Comparison of ENCODE assay signal across 25 cellular contexts in the genomic region with DNA sequence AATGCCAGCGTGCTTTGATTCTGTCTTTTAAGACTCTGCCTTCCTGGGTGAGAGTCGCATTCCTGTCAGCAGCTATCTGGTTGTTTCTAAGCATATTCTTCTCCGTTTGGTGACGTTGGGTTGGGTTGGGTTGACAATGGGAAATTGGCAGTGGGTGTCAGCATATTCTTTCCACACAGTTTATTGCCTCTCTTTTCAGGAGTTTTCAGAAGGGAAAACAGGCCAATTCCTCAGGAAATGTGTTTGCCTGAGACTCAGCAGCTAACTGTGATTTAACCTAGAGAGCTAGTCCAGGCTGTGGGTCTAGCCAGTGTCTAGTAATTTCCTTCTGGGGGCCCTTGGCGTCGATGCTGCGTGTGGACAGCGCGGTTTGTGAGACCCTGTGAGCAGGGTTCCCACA.
"Had no signal": no experiment of that assay in that cellular context is flagged by ENCODE, and none has a peak within 500 bp of the region (broad histone marks: within the 10 kb centered on the region; RNA-seq: fewer than 3 reads in every experiment).

No MANE protein-coding gene starts in this region.

- H3K27ac ChIP-seq: esophagus muscularis mucosa, foreskin keratinocyte, pancreas, prostate gland, sigmoid colon, thyroid gland had no signal

- DNase-seq: activated B cell treated with CpG ODN at 0.5 μM for 24 hours; activated CD4-positive, alpha-beta T cell treated with anti-CD3 and anti-CD28 coated beads, Interleukin-2, amount 50 U/mL, for 1 hour; activated CD8-positive, alpha-beta memory T cell treated with anti-CD3 and anti-CD28 coated beads, Interleukin-2, amount 10 ng/mL, durations not matched to agents 7 days and 5 days; activated CD8-positive, alpha-beta T cell treated with anti-CD3 and anti-CD28 coated beads, Interleukin-2, amount 10 ng/mL, durations not matched to agents 7 days and 5 days; activated naive CD8-positive, alpha-beta T cell treated with anti-CD3 and anti-CD28 coated beads, Interleukin-2, amount 50 U/mL, for 24 hours; activated T-cell treated with anti-CD3 and anti-CD28 coated beads, Interleukin-2, amount 50 U/mL, for 48 hours; amygdala; effector memory CD8-positive, alpha-beta T cell; foreskin keratinocyte; mammary epithelial cell; naive B cell; pancreas; small intestine; stimulated activated CD4-positive, alpha-beta T cell treated with anti-CD3 and anti-CD28 coated beads, Interleukin-4, amount 100 ng/mL, for 24 hours; T-cell; thyroid gland; upper lobe of left lung had no signal

- H3K36me3 ChIP-seq: breast epithelium, esophagus muscularis mucosa, pancreas, prostate gland, sigmoid colon, thyroid gland, upper lobe of left lung had no signal

- H3K9me3 ChIP-seq: breast epithelium, esophagus muscularis mucosa, pancreas, prostate gland, sigmoid colon, thyroid gland, upper lobe of left lung had no signal

- H3K27me3 ChIP-seq: breast epithelium, esophagus muscularis mucosa, foreskin keratinocyte, pancreas, sigmoid colon, thyroid gland, upper lobe of left lung had no signal

- H3K4me1 ChIP-seq: breast epithelium, pancreas had no signal

- FAIRE-seq: colon, islet of Langerhans, pancreas, small intestine had no signal

- H3K4me3 ChIP-seq: breast epithelium, esophagus muscularis mucosa, pancreas, prostate gland, sigmoid colon, thyroid gland, upper lobe of left lung had no signal

- ATAC-seq: activated CD8-positive, alpha-beta memory T cell treated with anti-CD3 and anti-CD28 coated beads, Interleukin-2, amount 10 ng/mL, durations not matched to agents 7 days and 5 days; activated CD8-positive, alpha-beta T cell treated with anti-CD3 and anti-CD28 coated beads, Interleukin-2, amount 10 ng/mL, durations not matched to agents 7 days and 5 days; activated naive CD8-positive, alpha-beta T cell treated with anti-CD3 and anti-CD28 coated beads, Interleukin-2, amount 50 U/mL, for 24 hours; effector memory CD8-positive, alpha-beta T cell; foreskin keratinocyte; left ventricle myocardium superior; pancreas; stimulated activated effector memory CD8-positive, alpha-beta T cell treated with anti-CD3 and anti-CD28 coated beads, Interleukin-12 subunit alpha, Interleukin-12 subunit beta, amount 100 ng/mL, for 72 hours; T-cell had no signal
